Comparison of ENCODE assay signal across 1 cellular context in genomic region chr9:137199411-137200121, GRCh38.
TF ChIP-seq lines count a peak whose summit lies in the region.

No MANE protein-coding gene starts in this region.

TF ChIP-seq in GM23338, 12 proteins besides CTCF, POLR2A, EP300 and RAD21 (continued from another document):
- TF ChIP-seq REST (IDR thresholded peaks at IDR 0.05; ENCODE audit: unreplicated experiment) (no peak), CREB1 (CRISPR knock-in tag; IDR thresholded peaks at IDR 0.05; ENCODE audit: low read depth) (no peak), ETS1 (IDR thresholded peaks at IDR 0.05) (no peak)
